8 cellular contexts compared by ENCODE assay signal in the genomic region with DNA sequence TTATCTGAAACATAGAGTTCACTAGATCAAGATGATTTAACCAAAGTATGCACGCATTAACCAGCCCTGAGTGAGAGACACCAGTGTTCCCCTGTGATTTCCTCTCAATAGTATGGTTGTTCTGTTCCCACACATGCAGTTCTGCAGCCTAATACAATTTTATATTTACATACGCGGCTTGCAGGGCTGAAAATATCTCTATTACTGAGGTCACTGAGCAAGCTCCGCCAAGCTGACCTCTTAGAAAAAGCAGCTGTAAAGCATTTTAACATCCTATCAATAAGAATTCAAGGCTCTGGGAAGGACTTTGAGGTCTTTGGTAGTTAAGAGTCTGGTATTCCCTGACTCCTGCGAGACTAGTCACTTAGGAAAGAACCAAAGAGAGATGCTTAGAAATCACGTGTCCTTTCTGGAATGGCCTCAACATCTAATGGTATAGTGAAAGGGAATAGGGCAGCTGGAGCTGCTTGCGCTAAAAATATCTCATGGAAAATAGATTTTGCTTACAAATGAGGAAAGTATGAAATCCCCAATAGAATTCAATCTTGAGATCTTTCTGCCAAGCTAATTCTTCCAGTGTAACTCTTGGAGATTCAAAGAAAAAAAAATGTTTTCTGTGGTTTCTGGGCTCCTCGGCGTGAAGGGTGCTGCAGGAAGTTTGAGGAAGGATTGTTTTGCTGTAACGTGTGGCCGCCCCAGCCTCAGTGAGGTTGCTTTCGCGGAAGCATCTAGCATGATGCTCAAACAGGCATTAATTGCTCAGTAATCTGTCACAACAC. TPM values are rescaled to one million over a fixed set of nuclear protein-coding genes. Genes with fewer than 3 reads are reported as not detected.
DNase-seq lines count a peak whose midpoint lies in the region; TF ChIP-seq lines count a peak whose summit lies in the region.

No MANE protein-coding gene starts in this region.

- H2AK5ac ChIP-seq in neuronal stem cell (ENCODE audit: low read depth, low read length): no peak overlapping the region

- no peak for TF ChIP-seq CTCF in Peyer's patch (IDR thresholded peaks at IDR 0.05)
- no peak for TF ChIP-seq CTCF in endothelial cell (IDR thresholded peaks at IDR 0.05; ENCODE audit: unreplicated experiment)

- WGBS in GM23248 (ENCODE audit: low coverage in 1 of 2, low lambda C conversion rate in 2 of 2, missing lambda C conversion rate in 2 of 2), 2 experiments: 12 to 19% methylated on average over 13 of the region's 13 CpGs
- WGBS in neuronal stem cell (ENCODE audit: extremely low coverage in 2 of 2, insufficient read length in 2 of 2, insufficient replicate concordance in 1 of 2), 2 donors: no CpG with 5 or more reads among the region's 13 CpGs

- H3K27me3 ChIP-seq in GM23248 (replicated peaks; ENCODE audit: insufficient read depth): no peaks in the 10 kb centered on the region
- H3K27me3 ChIP-seq in Peyer's patch: no peaks in the 10 kb centered on the region
- H3K27me3 ChIP-seq in neuronal stem cell (ENCODE audit: control insufficient read depth in 3 of 3, insufficient read depth in 3 of 3, low read depth in 1 of 3, low read length in 3 of 3): no peaks in the 10 kb centered on the region
- H3K27me3 ChIP-seq in H7 (ENCODE audit: control insufficient read depth, insufficient read depth, low read length): no peaks in the 10 kb centered on the region

- H3K9ac ChIP-seq in GM23248: peak overlapping the region; percentile 76
- no peak overlapping the region for H3K9ac ChIP-seq in neuronal stem cell (ENCODE audit: low read depth, low read length, poor library complexity)

- H3K4me1 Mint-ChIP-seq in endothelial cell (ENCODE audit: unreplicated experiment): no peaks in the 10 kb centered on the region

- no peak overlapping the region for H3K27ac Mint-ChIP-seq in endothelial cell (ENCODE audit: unreplicated experiment)

- H3K36me3 ChIP-seq in GM23248 (ENCODE audit: low read depth): no peaks in the 10 kb centered on the region
- no peaks in the 10 kb centered on the region for H3K36me3 ChIP-seq in Peyer's patch
- no peaks in the 10 kb centered on the region for H3K36me3 ChIP-seq in neuronal stem cell (replicated peaks in 1 of 2; ENCODE audit: control insufficient read depth in 2 of 2, insufficient read depth in 2 of 2, low read length in 2 of 2)
- no peaks in the 10 kb centered on the region for H3K36me3 ChIP-seq in H7 (replicated peaks; ENCODE audit: control insufficient read depth, insufficient read depth, low read length)

- H2BK5ac ChIP-seq in neuronal stem cell (ENCODE audit: low read length): no peak overlapping the region

- peak overlapping the region; percentile 83 for H3K27ac ChIP-seq in GM23248
- H3K27ac ChIP-seq in Peyer's patch: peak overlapping the region; percentile 41 to 71 (median 65)
- H3K27ac ChIP-seq in cingulate gyrus (ENCODE audit: low read depth, low read length): peak overlapping the region; percentile 76
- no peak overlapping the region for H3K27ac ChIP-seq in neuronal stem cell (replicated peaks; ENCODE audit: low read length)

- H3K9me3 Mint-ChIP-seq in endothelial cell (ENCODE audit: unreplicated experiment): no peaks in the 10 kb centered on the region

- DNase-seq in DMS153 (lab: John Stamatoyannopoulos, UW): peak; percentile 48
- DNase-seq in GM23248: peak; percentile 80
- DNase-seq in Peyer's patch: peak in 2 of 3 donors; percentile 71 to 80
- DNase-seq in neuronal stem cell (ENCODE audit: low spot score): no peak
- DNase-seq in H7: no peak
- DNase-seq in NCI-H187 treated with DMSO at 0.1 percent for 48 hours (lab: John Stamatoyannopoulos, UW): no peak
- DNase-seq in endothelial cell (ENCODE audit: low spot score): no peak

- no peak overlapping the region for H2BK12ac ChIP-seq in neuronal stem cell (ENCODE audit: low read length)

- no peak overlapping the region for H3K18ac ChIP-seq in neuronal stem cell (ENCODE audit: low read length)

- in situ Hi-C loops in GM23248 (cut with MboI): no loop called here

- H3K9me2 ChIP-seq in GM23248 (ENCODE audit: insufficient read depth): no peaks in the 10 kb centered on the region

- H3K4ac ChIP-seq in neuronal stem cell (ENCODE audit: low read length): no peak overlapping the region

- H3F3A ChIP-seq in GM23248 (ENCODE audit: insufficient read depth): peaks cover 40% of the 10 kb centered on the region

- no peak overlapping the region for H3K23ac ChIP-seq in neuronal stem cell (ENCODE audit: low read depth, low read length, poor library complexity)

- no peaks in the 10 kb centered on the region for H3K36me3 Mint-ChIP-seq in endothelial cell (ENCODE audit: low read depth, unreplicated experiment)

- H3K4me3 ChIP-seq in GM23248 (peak overlapping the region; percentile 71), Peyer's patch (peak overlapping the region; percentile 2 to 34 (median 20)), neuronal stem cell (ENCODE audit: low read length in 2 of 2) (no peak overlapping the region), H7 (ENCODE audit: insufficient read depth, low read depth, low read length) (no peak overlapping the region)

- H4K8ac ChIP-seq in neuronal stem cell (ENCODE audit: low read depth, low read length): no peak overlapping the region

- H3K27me3 Mint-ChIP-seq in endothelial cell (ENCODE audit: unreplicated experiment): no peaks in the 10 kb centered on the region

- no peak overlapping the region for H3K14ac ChIP-seq in neuronal stem cell (ENCODE audit: low read length)

- TF ChIP-seq POLR2A in Peyer's patch (IDR thresholded peaks at IDR 0.05): no peak

- H2BK15ac ChIP-seq in neuronal stem cell (ENCODE audit: low read length): no peak overlapping the region

- H2AFZ ChIP-seq in GM23248 (peak overlapping the region; percentile 86), neuronal stem cell (ENCODE audit: low read length) (peak overlapping the region; percentile 45)

- H3K9me3 ChIP-seq in GM23248 (ENCODE audit: low read depth) (no peaks in the 10 kb centered on the region), Peyer's patch (no peaks in the 10 kb centered on the region), neuronal stem cell (replicated peaks in 1 of 2; ENCODE audit: control insufficient read depth in 2 of 2, insufficient read depth in 1 of 2, low read depth in 1 of 2, low read length in 2 of 2) (no peaks in the 10 kb centered on the region)

- H3K4me1 ChIP-seq in GM23248 (ENCODE audit: insufficient read depth): peaks cover 22% of the 10 kb centered on the region
- H3K4me1 ChIP-seq in Peyer's patch: peaks cover 0 to 12% (median 0%) of the 10 kb centered on the region in 4 donors
- H3K4me1 ChIP-seq in neuronal stem cell (ENCODE audit: control insufficient read depth in 2 of 2, insufficient read depth in 1 of 2, low read depth in 1 of 2, low read length in 2 of 2): peaks cover 8 to 15% of the 10 kb centered on the region in 2 donors

- H4K91ac ChIP-seq in neuronal stem cell (ENCODE audit: low read depth, low read length, poor library complexity): no peak overlapping the region

- H3K79me2 ChIP-seq in GM23248 (ENCODE audit: insufficient read depth): peaks cover 86% of the 10 kb centered on the region

- H3K4me2 ChIP-seq in GM23248 (ENCODE audit: unreplicated experiment) (peak overlapping the region; percentile 91), neuronal stem cell (ENCODE audit: insufficient read depth, low read length, poor library complexity, severe bottlenecking) (no peak overlapping the region)

- H3K79me1 ChIP-seq in neuronal stem cell (ENCODE audit: low read depth, low read length): no peaks in the 10 kb centered on the region

- H2BK120ac ChIP-seq in neuronal stem cell (ENCODE audit: low read depth, low read length): no peak overlapping the region

- no peaks in the 10 kb centered on the region for H4K20me1 ChIP-seq in GM23248 (ENCODE audit: insufficient read depth)

- no peak overlapping the region for H3K4me3 Mint-ChIP-seq in endothelial cell (ENCODE audit: unreplicated experiment)

RNA-seq across cellular contexts. Expression of a gene that starts 59.2 kb away (rescaled TPM):
- total RNA-seq in GM23248 (2014; rRNA removed; shearing (Covaris generic)): 19.2 and 20.5 TPM in 2 replicates
- polyA plus RNA-seq in GM23248 (2016; fragmentation: Nextera tagmentation; extraction: Ambion mirVana): 6.1 and 8.5 TPM in 2 replicates
- 10 to 100 TPM; 14.6 to 97.4 (median 23.5) TPM for total RNA-seq in Peyer's patch
- 0.84 TPM for polyA plus RNA-seq in neuronal stem cell (2013, experiment 1 of 2)
- polyA plus RNA-seq in neuronal stem cell (2013, experiment 2 of 2): 0.79 TPM
- 0.11 and 1.1 TPM in 2 replicates for total RNA-seq in H7 (2014; rRNA removed; shearing (Covaris generic))
- 7.6 TPM for total RNA-seq in endothelial cell (ENCODE audit: unreplicated experiment)

Comparison
In these comparisons a context has a peak if more than half of its experiments do, and no peak if none do; other contexts are left out.
1. DNase-seq: peak in DMS153 (single experiment), GM23248 (single experiment) and Peyer's patch (2 of 3); none in neuronal stem cell (single experiment), H7 (single experiment), NCI-H187 treated with DMSO at 0.1 percent for 48 hours (single experiment) and endothelial cell (single experiment).
2. H3K4me3 ChIP-seq: peak in GM23248 (single experiment) and Peyer's patch (4 of 4); none in neuronal stem cell (0 of 2) and H7 (single experiment).